12 cellular contexts compared by ENCODE assay signal in the genomic region with DNA sequence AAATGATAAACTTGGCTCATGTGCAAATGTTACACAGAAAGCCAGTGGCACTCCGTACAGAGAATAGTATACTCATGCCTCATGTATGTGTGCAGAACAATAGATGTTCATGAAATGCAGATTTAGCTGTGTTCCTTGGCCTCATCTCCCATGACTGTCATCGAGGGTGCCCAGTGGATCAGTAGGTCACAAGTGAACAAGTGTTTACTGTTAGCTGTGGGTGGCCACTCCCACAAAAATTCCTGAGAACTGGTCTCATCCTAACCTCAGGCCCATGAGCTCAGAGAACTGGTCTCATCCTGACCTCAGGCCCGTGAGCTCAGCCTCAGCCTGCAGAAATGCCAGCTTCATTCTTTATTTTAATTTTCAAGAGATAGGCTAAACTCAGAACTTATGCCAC.
DNase-seq lines count a peak whose midpoint lies in the region; ATAC-seq and TF ChIP-seq lines count a peak whose summit lies in the region.
"Had no signal": no experiment of that assay in that cellular context is flagged by ENCODE, and none has a peak within 500 bp of the region (broad histone marks: within the 10 kb centered on the region; RNA-seq: fewer than 3 reads in every experiment).

No MANE protein-coding gene starts in this region.

- ATAC-seq in GM21515 (IDR thresholded peaks at IDR 0.05; ENCODE audit: unreplicated experiment), result no peak
- ATAC-seq in HG02763 (IDR thresholded peaks at IDR 0.05; ENCODE audit: unreplicated experiment), result no peak
- no peak for ATAC-seq in HG03196 (IDR thresholded peaks at IDR 0.05; ENCODE audit: unreplicated experiment)

- DNase-seq in Caco-2, result peak; percentile 47 to 63
- peak; percentile 93 for DNase-seq in RPMI7951 (ENCODE audit: low read depth)
- peak; percentile 73 for DNase-seq in fibroblast of the conjunctiva (ENCODE audit: low read depth)
- peak; percentile 76 for DNase-seq in osteoblast (ENCODE audit: insufficient read length, low spot score, missing footprints)
- DNase-seq in stimulated activated CD4-positive, alpha-beta T cell treated with anti-CD3 and anti-CD28 coated beads, Interleukin-2, amount 100 ng/mL, for 24 hours, result no peak
- DNase-seq: activated CD4-positive, alpha-beta memory T cell treated with anti-CD3 and anti-CD28 coated beads for 36 hours; DMS153; NCI-H748 treated with DMSO at 0.1 percent for 48 hours had no signal

- no peaks in the 10 kb centered on the region for H4K20me1 ChIP-seq in osteoblast (ENCODE audit: insufficient read depth, low read length)

- H3K4me3 Mint-ChIP-seq in Caco-2 (ENCODE audit: unreplicated experiment), result no peak overlapping the region
- H3K4me3 Mint-ChIP-seq: activated CD4-positive, alpha-beta memory T cell treated with anti-CD3 and anti-CD28 coated beads for 36 hours; dendritic cell treated with granulocyte-macrophage colony-stimulating factor and Interleukin-4, amounts not matched to agents 40 ng/mL and 50 ng/mL, for 4 days had no signal

- BruUV-seq in Caco-2 (replicated peaks; lab: Mats Ljungman, UMichigan), result no TSS peak

- no peaks in the 10 kb centered on the region for H3K9me3 Mint-ChIP-seq in Caco-2 (ENCODE audit: unreplicated experiment)
- H3K9me3 Mint-ChIP-seq: activated CD4-positive, alpha-beta memory T cell treated with anti-CD3 and anti-CD28 coated beads for 36 hours; dendritic cell treated with granulocyte-macrophage colony-stimulating factor and Interleukin-4, amounts not matched to agents 40 ng/mL and 50 ng/mL, for 4 days had no signal

- no peaks in the 10 kb centered on the region for H3K36me3 Mint-ChIP-seq in Caco-2 (ENCODE audit: insufficient read depth, unreplicated experiment)
- H3K36me3 Mint-ChIP-seq: activated CD4-positive, alpha-beta memory T cell treated with anti-CD3 and anti-CD28 coated beads for 36 hours had no signal

- H3K27ac ChIP-seq in osteoblast (ENCODE audit: low read depth, low read length), result no peak overlapping the region

- intact Hi-C loops in Caco-2 (cut with micrococcal nuclease; ENCODE audit: unreplicated experiment), result no loop called here

- H3K36me3 ChIP-seq in Caco-2 (ENCODE audit: control insufficient read depth, insufficient read depth, low read length) (no peaks in the 10 kb centered on the region), osteoblast (ENCODE audit: insufficient read depth, low read length) (no peaks in the 10 kb centered on the region)

- H3K9me3 ChIP-seq in Caco-2, result no peaks in the 10 kb centered on the region
- H3K9me3 ChIP-seq in osteoblast (ENCODE audit: low read depth, low read length), result no peaks in the 10 kb centered on the region

- no peaks in the 10 kb centered on the region for H3K79me2 ChIP-seq in osteoblast (ENCODE audit: insufficient read depth, low read length)

- H3K27ac Mint-ChIP-seq in Caco-2 (ENCODE audit: unreplicated experiment), result no peak overlapping the region
- H3K27ac Mint-ChIP-seq: activated CD4-positive, alpha-beta memory T cell treated with anti-CD3 and anti-CD28 coated beads for 36 hours; dendritic cell treated with granulocyte-macrophage colony-stimulating factor and Interleukin-4, amounts not matched to agents 40 ng/mL and 50 ng/mL, for 4 days had no signal

- H3K4me3 ChIP-seq in Caco-2 (ENCODE audit: low read depth, low read length) (no peak overlapping the region), osteoblast (ENCODE audit: insufficient read depth, low read length) (no peak overlapping the region)

- no peak overlapping the region for H3K4me2 ChIP-seq in osteoblast (ENCODE audit: insufficient read depth, low read length)

- H3K27me3 Mint-ChIP-seq in Caco-2 (ENCODE audit: insufficient read depth, unreplicated experiment), result no peaks in the 10 kb centered on the region
- H3K27me3 Mint-ChIP-seq: dendritic cell treated with granulocyte-macrophage colony-stimulating factor and Interleukin-4, amounts not matched to agents 40 ng/mL and 50 ng/mL, for 4 days had no signal

- H3K4me1 Mint-ChIP-seq in Caco-2 (ENCODE audit: low read depth, unreplicated experiment), result no peaks in the 10 kb centered on the region

- H2AFZ ChIP-seq in osteoblast (ENCODE audit: low read length), result no peak overlapping the region

- TF ChIP-seq CTCF in Caco-2 (IDR thresholded peaks at IDR 0.05; ENCODE audit: insufficient read depth in 1 of 2, low read depth in 1 of 2, low read length in 1 of 2, severe bottlenecking in 1 of 2, unreplicated experiment in 1 of 2) (no peak), osteoblast (IDR thresholded peaks at IDR 0.05; ENCODE audit: extremely low read depth, low read depth, low read length) (no peak)

- H3K27me3 ChIP-seq in Caco-2 (replicated peaks; ENCODE audit: control insufficient read depth, insufficient read depth, low read length) (no peaks in the 10 kb centered on the region), osteoblast (ENCODE audit: insufficient read depth, low read length) (peaks cover 2% of the 10 kb centered on the region)

- CTCF ChIA-PET in Caco-2 (lab: Charles Lee), result interaction anchor here (0.6 to 3.2 kb wide), 5 partner anchors 188 to 569 kb away, joined by 3 to 14 read pairs (median 3); no protein-coding TSS in a partner anchor

- POLR2A ChIA-PET in Caco-2 (lab: Charles Lee), result no interaction called here

- H3K4me1 ChIP-seq in Caco-2 (peaks cover 14% of the 10 kb centered on the region), osteoblast (ENCODE audit: insufficient read depth, low read length) (peaks cover 12% of the 10 kb centered on the region)

Comparison
In these comparisons a context has a peak if more than half of its experiments do, and no peak if none do; other contexts are left out.
1. DNase-seq: peak in Caco-2 (2 of 2), RPMI7951 (single experiment), fibroblast of the conjunctiva (single experiment) and osteoblast (single experiment); none in stimulated activated CD4-positive, alpha-beta T cell treated with anti-CD3 and anti-CD28 coated beads, Interleukin-2, amount 100 ng/mL, for 24 hours (0 of 2).